Comparison of ENCODE assay signal across 1 cellular context in genomic region chr2:147049888-147050446, GRCh38.
TF ChIP-seq lines count a peak whose summit lies in the region.

No MANE protein-coding gene starts in this region.

TF ChIP-seq in HepG2, 621 proteins besides CTCF, POLR2A, EP300 and RAD21 (continued from another document):
- TF ChIP-seq REST (IDR thresholded peaks at IDR 0.05; ENCODE audit: borderline replicate concordance in 1 of 2, low read depth in 1 of 2, low read length in 2 of 2), result no peak
- TF ChIP-seq FOXJ3 (CRISPR knock-in tag; IDR thresholded peaks at IDR 0.05; ENCODE audit: borderline replicate concordance), result no peak
